12 cellular contexts compared by ENCODE assay signal in the genomic region with DNA sequence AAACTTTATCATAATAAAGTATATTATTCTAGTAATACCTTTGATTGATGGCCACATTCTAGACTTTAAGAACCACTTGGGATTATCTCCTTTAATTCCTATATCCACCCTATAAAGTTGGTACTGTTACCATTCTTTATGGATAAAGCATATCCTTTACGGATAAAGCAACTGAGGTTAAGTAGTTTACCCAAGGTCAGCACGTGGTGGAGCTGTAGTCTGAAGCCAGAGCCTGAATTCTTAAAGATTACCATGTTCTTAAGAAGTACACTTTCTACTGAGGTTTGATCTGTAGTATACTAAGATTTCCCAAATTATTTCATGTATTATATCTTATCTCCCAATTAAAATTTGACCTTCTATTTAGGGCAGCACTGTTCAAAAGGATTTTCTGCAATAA. TPM values are rescaled to one million over a fixed set of nuclear protein-coding genes. Genes with fewer than 3 reads are reported as not detected.
A peak's percentile ranks its signal among the peaks of the same experiment; 100 is the strongest.
DNase-seq lines count a peak whose midpoint lies in the region; ATAC-seq, FAIRE-seq and TF ChIP-seq lines count a peak whose summit lies in the region.
"Had no signal": no experiment of that assay in that cellular context is flagged by ENCODE, and none has a peak within 500 bp of the region (broad histone marks: within the 10 kb centered on the region; RNA-seq: fewer than 3 reads in every experiment).

No MANE protein-coding gene starts in this region.

- no peaks in the 10 kb centered on the region for H3K36me3 ChIP-seq in A673 (ENCODE audit: insufficient read depth, low read length, poor library complexity, severe bottlenecking)

- FAIRE-seq in H54 (lab: Jason Lieb, UNC) = no peak

- no peak overlapping the region for H3K4me3 ChIP-seq in A673 (ENCODE audit: low read depth, low read length, poor library complexity, severe bottlenecking)
- H3K4me3 ChIP-seq in fibroblast of pulmonary artery (replicated peaks; ENCODE audit: low read depth, low read length) = no peak overlapping the region
- H3K4me3 ChIP-seq: smooth muscle cell had no signal

- ATAC-seq in HG03159 (IDR thresholded peaks at IDR 0.05; ENCODE audit: unreplicated experiment) = no peak

- TF ChIP-seq CTCF in A673 (conservative IDR thresholded peaks at IDR 0.05; ENCODE audit: low read depth, low read length) (peak; percentile 44; the same call in 1 of the 2 replicates), GM10248 (IDR thresholded peaks at IDR 0.05; ENCODE audit: control extremely low read depth, extremely low read depth, low read depth, missing control alignments) (peak; percentile 29), fibroblast of pulmonary artery (IDR thresholded peaks at IDR 0.05; ENCODE audit: low read length, missing control alignments) (peak; percentile 44), mesothelial cell of epicardium (IDR thresholded peaks at IDR 0.05; ENCODE audit: unreplicated experiment) (no peak)

- H3K9me3 ChIP-seq in A673 (ENCODE audit: low read depth, low read length, poor library complexity, severe bottlenecking) = no peaks in the 10 kb centered on the region

- H3K4me3 Mint-ChIP-seq in mesothelial cell of epicardium = no peak overlapping the region

- H3K27ac Mint-ChIP-seq in mesothelial cell of epicardium = no peak overlapping the region

- intact Hi-C loops in A673 (cut with micrococcal nuclease; ENCODE audit: unreplicated experiment) = loop anchor here (2.0 to 10.0 kb wide), 2 partner anchors 169 to 557 kb away; a partner anchor contains a TSS

- H3K27me3 ChIP-seq in A673 (replicated peaks; ENCODE audit: insufficient read depth, low read depth, low read length, poor library complexity) = no peaks in the 10 kb centered on the region

- H3K27ac ChIP-seq in A673 (ENCODE audit: low read depth, low read length, poor library complexity, severe bottlenecking) = peak overlapping the region; percentile 97

- no TSS peak for BruUV-seq in A673 (replicated peaks; lab: Mats Ljungman, UMichigan)

- CTCF ChIA-PET in A673 (lab: Charles Lee) (interaction anchor here (0.6 kb wide), 1 partner anchor 1330 kb away, joined by 5 read pairs; no protein-coding TSS in a partner anchor), GM10248 (lab: Yijun Ruan, JAX) (interaction anchor here (12.8 to 17.5 kb wide), 2 partner anchors 23 to 169 kb away, joined by 143 to 241 read pairs; a partner anchor contains a TSS)

- DNase-seq in A673 (ENCODE audit: low spot score) = no peak
- DNase-seq in GM10248 (ENCODE audit: extremely low spot score) = no peak
- peak; percentile 66 for DNase-seq in OCI-M1 (lab: John Stamatoyannopoulos, UW)
- DNase-seq in fibroblast of pulmonary artery (ENCODE audit: low read depth) = peak; percentile 78
- DNase-seq in kidney glomerular epithelial cell (lab: John Stamatoyannopoulos, UW) = no peak
- no peak for DNase-seq in H54 (ENCODE audit: insufficient read length, low spot score)
- no peak for DNase-seq in mesothelial cell of epicardium (ENCODE audit: low spot score in 2 of 2, unreplicated experiment in 2 of 2)
- DNase-seq: activated naive CD4-positive, alpha-beta T cell treated with Interleukin-2 at 50 U/mL for 16 hours; GF-D8; H7 had no signal

- no peak for TF ChIP-seq POLR2A in H54 (IDR thresholded peaks at IDR 0.05; ENCODE audit: low read depth, low read length)

- peaks cover 25% of the 10 kb centered on the region for H3K4me1 Mint-ChIP-seq in mesothelial cell of epicardium

- peaks cover 49% of the 10 kb centered on the region for H3K4me1 ChIP-seq in A673 (ENCODE audit: insufficient read depth, low read length, poor library complexity, severe bottlenecking)

- POLR2A ChIA-PET in A673 (lab: Charles Lee; ENCODE audit: low non-redundant PET) (no interaction called here), GM10248 (lab: Yijun Ruan, JAX) (no interaction called here)

- H3K9me3 Mint-ChIP-seq in mesothelial cell of epicardium = no peaks in the 10 kb centered on the region

- no peaks in the 10 kb centered on the region for H3K27me3 Mint-ChIP-seq in mesothelial cell of epicardium (ENCODE audit: low read depth)

- no peaks in the 10 kb centered on the region for H3K36me3 Mint-ChIP-seq in mesothelial cell of epicardium

RNA-seq across cellular contexts. Expression of a gene that starts 3.0 kb away (rescaled TPM):
- total RNA-seq in A673 (2021) = 30.1 and 33.5 TPM in 2 replicates
- 43.5 to 52.4 TPM (median 45.7 TPM) in 3 replicates for total RNA-seq in mesothelial cell of epicardium

RNA-seq across cellular contexts. Expression of a gene that starts 38.4 kb away (rescaled TPM):
- total RNA-seq in A673 (2021) (0.15 and 0.32 TPM in 2 replicates), mesothelial cell of epicardium (8.8 to 11.7 TPM (median 9.6 TPM) in 3 replicates)

Comparison
In these comparisons a context has a peak if more than half of its experiments do, and no peak if none do; other contexts are left out.
1. DNase-seq: peak in OCI-M1 (single experiment) and fibroblast of pulmonary artery (single experiment); none in A673 (single experiment), GM10248 (single experiment), kidney glomerular epithelial cell (single experiment), H54 (single experiment) and mesothelial cell of epicardium (0 of 2).